Comparison of ENCODE assay signal across 1 cellular context in the genomic region with DNA sequence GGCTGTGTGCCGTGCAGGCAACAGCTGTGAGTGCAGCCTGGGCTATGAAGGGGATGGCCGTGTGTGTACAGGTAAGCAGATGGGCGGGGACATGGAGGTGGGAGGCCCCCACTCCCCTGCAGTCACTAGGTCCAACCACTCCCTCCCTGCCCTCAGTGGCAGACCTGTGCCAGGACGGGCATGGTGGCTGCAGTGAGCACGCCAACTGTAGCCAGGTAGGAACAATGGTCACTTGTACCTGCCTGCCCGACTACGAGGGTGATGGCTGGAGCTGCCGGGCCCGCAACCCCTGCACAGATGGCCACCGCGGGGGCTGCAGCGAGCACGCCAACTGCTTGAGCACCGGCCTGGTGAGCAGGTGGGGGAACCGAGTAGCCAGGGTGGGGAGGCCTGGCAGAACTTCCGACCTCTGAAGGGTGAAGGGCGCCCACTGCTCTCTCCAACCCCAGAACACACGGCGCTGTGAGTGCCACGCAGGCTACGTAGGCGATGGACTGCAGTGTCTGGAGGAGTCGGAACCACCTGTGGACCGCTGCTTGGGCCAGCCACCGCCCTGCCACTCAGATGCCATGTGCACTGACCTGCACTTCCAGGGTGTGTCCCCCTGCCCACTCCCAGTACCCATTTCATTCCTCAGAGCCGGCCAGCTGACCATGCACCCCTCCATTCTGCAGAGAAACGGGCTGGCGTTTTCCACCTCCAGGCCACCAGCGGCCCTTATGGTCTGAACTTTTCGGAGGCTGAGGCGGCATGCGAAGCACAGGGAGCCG.
A peak's percentile ranks its signal among the peaks of the same experiment; 100 is the strongest.
TF ChIP-seq lines count a peak whose summit lies in the region.

No MANE protein-coding gene starts in this region.

TF ChIP-seq in K562, 482 proteins besides CTCF, POLR2A, EP300 and RAD21:
- TF ChIP-seq POLR2G (IDR thresholded peaks at IDR 0.05; ENCODE audit: low read depth, low read length) = 0 out of 2 replicates have a peak, but pooled peaks have one; percentile 55
- no peak for TF ChIP-seq ZNF717 (CRISPR knock-in tag; IDR thresholded peaks at IDR 0.05)
